ENCODE assay signal across 1 cellular context in the genomic region with DNA sequence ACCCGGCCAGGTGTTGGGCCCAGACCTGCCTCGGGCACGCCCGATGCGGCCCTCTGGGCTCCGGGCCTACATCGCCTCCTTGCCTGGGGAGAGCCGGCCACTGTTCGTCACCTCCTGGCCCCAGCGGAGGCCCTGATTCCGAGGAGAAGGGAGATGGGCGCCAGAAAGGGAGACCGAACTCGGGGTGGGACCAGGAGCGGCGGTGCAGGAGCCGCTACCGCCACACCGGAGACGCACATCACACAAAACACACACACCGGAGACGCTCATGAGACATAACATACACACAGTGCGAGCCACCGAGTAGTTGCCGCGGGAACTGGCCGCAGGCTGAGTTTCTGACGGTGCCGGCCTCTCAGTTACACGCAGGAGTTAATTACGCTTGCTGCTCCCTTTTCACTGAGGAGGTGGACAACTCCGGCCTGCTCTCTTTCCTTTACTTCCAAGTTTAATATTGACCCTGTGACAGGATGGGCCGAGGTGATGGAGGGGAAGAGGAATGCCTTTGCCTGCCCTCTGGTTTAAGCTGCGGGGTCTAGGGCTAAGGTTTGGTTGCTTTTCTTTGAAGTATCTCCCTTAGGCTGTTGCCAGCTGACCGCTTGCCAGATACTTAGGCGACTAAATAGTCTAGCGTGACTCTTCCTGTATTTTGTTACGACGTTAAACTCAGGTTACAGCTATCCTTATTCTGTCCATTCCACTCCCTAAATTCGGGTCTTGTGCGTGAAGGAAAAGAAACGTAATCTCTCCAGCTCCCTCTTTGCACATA.
TF ChIP-seq lines count a peak whose summit lies in the region.

No MANE protein-coding gene starts in this region.

TF ChIP-seq in HepG2, 621 proteins besides CTCF, POLR2A, EP300 and RAD21 (continued from another document and continues in another):
- TF ChIP-seq ZNF563 (CRISPR knock-in tag; IDR thresholded peaks at IDR 0.05): 0 out of 2 replicates have a peak, but pooled peaks have one; percentile 17
- TF ChIP-seq HDAC1 (CRISPR knock-in tag; IDR thresholded peaks at IDR 0.05): no peak; the same call in 1 of the 2 replicates
- no peak for TF ChIP-seq RXRA (CRISPR knock-in tag; IDR thresholded peaks at IDR 0.05)
- TF ChIP-seq, protein P1, sequence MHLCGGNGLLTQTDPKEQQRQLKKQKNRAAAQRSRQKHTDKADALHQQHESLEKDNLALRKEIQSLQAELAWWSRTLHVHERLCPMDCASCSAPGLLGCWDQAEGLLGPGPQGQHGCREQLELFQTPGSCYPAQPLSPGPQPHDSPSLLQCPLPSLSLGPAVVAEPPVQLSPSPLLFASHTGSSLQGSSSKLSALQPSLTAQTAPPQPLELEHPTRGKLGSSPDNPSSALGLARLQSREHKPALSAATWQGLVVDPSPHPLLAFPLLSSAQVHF (CRISPR knock-in tag; IDR thresholded peaks at IDR 0.05): peak; percentile 65; the same call in 1 of the 2 replicates
- TF ChIP-seq SIX1 (CRISPR knock-in tag; IDR thresholded peaks at IDR 0.05; ENCODE audit: borderline replicate concordance): no peak
- no peak for TF ChIP-seq ZNF33B (CRISPR knock-in tag; IDR thresholded peaks at IDR 0.05)
- no peak for TF ChIP-seq ZSCAN12 (CRISPR knock-in tag; IDR thresholded peaks at IDR 0.05)
- TF ChIP-seq HOXA7 (CRISPR knock-in tag; IDR thresholded peaks at IDR 0.05): no peak
- 0 out of 2 replicates have a peak, but pooled peaks have one; percentile 29 for TF ChIP-seq HNRNPL (IDR thresholded peaks at IDR 0.05; ENCODE audit: low read depth, low read length)
- peak; percentile 79; the same call in 1 of the 2 replicates for TF ChIP-seq PCBP1 (IDR thresholded peaks at IDR 0.05; ENCODE audit: borderline replicate concordance, low read depth, low read length)
- no peak for TF ChIP-seq KDM6A (CRISPR knock-in tag; IDR thresholded peaks at IDR 0.05; ENCODE audit: low read depth)
- no peak for TF ChIP-seq ZNF878 (CRISPR knock-in tag; IDR thresholded peaks at IDR 0.05)
- no peak for TF ChIP-seq ZNF577 (CRISPR knock-in tag; IDR thresholded peaks at IDR 0.05; ENCODE audit: borderline replicate concordance, low read depth)
- TF ChIP-seq ZKSCAN5 (CRISPR knock-in tag; IDR thresholded peaks at IDR 0.05): no peak
- TF ChIP-seq, protein P2, sequence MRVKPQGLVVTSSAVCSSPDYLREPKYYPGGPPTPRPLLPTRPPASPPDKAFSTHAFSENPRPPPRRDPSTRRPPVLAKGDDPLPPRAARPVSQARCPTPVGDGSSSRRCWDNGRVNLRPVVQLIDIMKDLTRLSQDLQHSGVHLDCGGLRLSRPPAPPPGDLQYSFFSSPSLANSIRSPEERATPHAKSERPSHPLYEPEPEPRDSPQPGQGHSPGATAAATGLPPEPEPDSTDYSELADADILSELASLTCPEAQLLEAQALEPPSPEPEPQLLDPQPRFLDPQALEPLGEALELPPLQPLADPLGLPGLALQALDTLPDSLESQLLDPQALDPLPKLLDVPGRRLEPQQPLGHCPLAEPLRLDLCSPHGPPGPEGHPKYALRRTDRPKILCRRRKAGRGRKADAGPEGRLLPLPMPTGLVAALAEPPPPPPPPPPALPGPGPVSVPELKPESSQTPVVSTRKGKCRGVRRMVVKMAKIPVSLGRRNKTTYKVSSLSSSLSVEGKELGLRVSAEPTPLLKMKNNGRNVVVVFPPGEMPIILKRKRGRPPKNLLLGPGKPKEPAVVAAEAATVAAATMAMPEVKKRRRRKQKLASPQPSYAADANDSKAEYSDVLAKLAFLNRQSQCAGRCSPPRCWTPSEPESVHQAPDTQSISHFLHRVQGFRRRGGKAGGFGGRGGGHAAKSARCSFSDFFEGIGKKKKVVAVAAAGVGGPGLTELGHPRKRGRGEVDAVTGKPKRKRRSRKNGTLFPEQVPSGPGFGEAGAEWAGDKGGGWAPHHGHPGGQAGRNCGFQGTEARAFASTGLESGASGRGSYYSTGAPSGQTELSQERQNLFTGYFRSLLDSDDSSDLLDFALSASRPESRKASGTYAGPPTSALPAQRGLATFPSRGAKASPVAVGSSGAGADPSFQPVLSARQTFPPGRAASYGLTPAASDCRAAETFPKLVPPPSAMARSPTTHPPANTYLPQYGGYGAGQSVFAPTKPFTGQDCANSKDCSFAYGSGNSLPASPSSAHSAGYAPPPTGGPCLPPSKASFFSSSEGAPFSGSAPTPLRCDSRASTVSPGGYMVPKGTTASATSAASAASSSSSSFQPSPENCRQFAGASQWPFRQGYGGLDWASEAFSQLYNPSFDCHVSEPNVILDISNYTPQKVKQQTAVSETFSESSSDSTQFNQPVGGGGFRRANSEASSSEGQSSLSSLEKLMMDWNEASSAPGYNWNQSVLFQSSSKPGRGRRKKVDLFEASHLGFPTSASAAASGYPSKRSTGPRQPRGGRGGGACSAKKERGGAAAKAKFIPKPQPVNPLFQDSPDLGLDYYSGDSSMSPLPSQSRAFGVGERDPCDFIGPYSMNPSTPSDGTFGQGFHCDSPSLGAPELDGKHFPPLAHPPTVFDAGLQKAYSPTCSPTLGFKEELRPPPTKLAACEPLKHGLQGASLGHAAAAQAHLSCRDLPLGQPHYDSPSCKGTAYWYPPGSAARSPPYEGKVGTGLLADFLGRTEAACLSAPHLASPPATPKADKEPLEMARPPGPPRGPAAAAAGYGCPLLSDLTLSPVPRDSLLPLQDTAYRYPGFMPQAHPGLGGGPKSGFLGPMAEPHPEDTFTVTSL (CRISPR knock-in tag; IDR thresholded peaks at IDR 0.05; ENCODE audit: borderline replicate concordance): no peak
- TF ChIP-seq MAF1 (CRISPR knock-in tag; IDR thresholded peaks at IDR 0.05; ENCODE audit: borderline replicate concordance): no peak; the same call in 1 of the 2 replicates
- peak; percentile 32; the same call in 1 of the 2 replicates for TF ChIP-seq ZNF776 (CRISPR knock-in tag; IDR thresholded peaks at IDR 0.05)
- no peak for TF ChIP-seq NFRKB (IDR thresholded peaks at IDR 0.05)
- TF ChIP-seq, protein P3, sequence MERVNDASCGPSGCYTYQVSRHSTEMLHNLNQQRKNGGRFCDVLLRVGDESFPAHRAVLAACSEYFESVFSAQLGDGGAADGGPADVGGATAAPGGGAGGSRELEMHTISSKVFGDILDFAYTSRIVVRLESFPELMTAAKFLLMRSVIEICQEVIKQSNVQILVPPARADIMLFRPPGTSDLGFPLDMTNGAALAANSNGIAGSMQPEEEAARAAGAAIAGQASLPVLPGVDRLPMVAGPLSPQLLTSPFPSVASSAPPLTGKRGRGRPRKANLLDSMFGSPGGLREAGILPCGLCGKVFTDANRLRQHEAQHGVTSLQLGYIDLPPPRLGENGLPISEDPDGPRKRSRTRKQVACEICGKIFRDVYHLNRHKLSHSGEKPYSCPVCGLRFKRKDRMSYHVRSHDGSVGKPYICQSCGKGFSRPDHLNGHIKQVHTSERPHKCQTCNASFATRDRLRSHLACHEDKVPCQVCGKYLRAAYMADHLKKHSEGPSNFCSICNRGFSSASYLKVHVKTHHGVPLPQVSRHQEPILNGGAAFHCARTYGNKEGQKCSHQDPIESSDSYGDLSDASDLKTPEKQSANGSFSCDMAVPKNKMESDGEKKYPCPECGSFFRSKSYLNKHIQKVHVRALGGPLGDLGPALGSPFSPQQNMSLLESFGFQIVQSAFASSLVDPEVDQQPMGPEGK (CRISPR knock-in tag; IDR thresholded peaks at IDR 0.05): 0 out of 2 replicates have a peak, but pooled peaks have one; percentile 3
- TF ChIP-seq ZNF616 (CRISPR knock-in tag; IDR thresholded peaks at IDR 0.05; ENCODE audit: low read depth): no peak
- TF ChIP-seq ATM (IDR thresholded peaks at IDR 0.05; ENCODE audit: borderline replicate concordance): no peak
- TF ChIP-seq ZNF354B (CRISPR knock-in tag; IDR thresholded peaks at IDR 0.05): no peak
- TF ChIP-seq MYNN (CRISPR knock-in tag; IDR thresholded peaks at IDR 0.05; ENCODE audit: low read depth): no peak
- no peak for TF ChIP-seq ZNF143 (CRISPR knock-in tag; IDR thresholded peaks at IDR 0.05)
- TF ChIP-seq, protein P4, sequence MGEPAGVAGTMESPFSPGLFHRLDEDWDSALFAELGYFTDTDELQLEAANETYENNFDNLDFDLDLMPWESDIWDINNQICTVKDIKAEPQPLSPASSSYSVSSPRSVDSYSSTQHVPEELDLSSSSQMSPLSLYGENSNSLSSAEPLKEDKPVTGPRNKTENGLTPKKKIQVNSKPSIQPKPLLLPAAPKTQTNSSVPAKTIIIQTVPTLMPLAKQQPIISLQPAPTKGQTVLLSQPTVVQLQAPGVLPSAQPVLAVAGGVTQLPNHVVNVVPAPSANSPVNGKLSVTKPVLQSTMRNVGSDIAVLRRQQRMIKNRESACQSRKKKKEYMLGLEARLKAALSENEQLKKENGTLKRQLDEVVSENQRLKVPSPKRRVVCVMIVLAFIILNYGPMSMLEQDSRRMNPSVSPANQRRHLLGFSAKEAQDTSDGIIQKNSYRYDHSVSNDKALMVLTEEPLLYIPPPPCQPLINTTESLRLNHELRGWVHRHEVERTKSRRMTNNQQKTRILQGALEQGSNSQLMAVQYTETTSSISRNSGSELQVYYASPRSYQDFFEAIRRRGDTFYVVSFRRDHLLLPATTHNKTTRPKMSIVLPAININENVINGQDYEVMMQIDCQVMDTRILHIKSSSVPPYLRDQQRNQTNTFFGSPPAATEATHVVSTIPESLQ (CRISPR knock-in tag; conservative IDR thresholded peaks at IDR 0.05): no peak
- TF ChIP-seq, protein P5, sequence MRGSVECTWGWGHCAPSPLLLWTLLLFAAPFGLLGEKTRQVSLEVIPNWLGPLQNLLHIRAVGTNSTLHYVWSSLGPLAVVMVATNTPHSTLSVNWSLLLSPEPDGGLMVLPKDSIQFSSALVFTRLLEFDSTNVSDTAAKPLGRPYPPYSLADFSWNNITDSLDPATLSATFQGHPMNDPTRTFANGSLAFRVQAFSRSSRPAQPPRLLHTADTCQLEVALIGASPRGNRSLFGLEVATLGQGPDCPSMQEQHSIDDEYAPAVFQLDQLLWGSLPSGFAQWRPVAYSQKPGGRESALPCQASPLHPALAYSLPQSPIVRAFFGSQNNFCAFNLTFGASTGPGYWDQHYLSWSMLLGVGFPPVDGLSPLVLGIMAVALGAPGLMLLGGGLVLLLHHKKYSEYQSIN (CRISPR knock-in tag; IDR thresholded peaks at IDR 0.05; ENCODE audit: borderline replicate concordance): no peak
- TF ChIP-seq KAT2B (IDR thresholded peaks at IDR 0.05; ENCODE audit: borderline replicate concordance, low read depth, low read length): no peak
- TF ChIP-seq ZNF557 (CRISPR knock-in tag; IDR thresholded peaks at IDR 0.05): no peak
- no peak for TF ChIP-seq SOX13 (IDR thresholded peaks at IDR 0.05)
- TF ChIP-seq SOX13 (CRISPR knock-in tag; conservative IDR thresholded peaks at IDR 0.05 in 1 of 2, IDR thresholded peaks at IDR 0.05 in 1 of 2): no peak
- TF ChIP-seq, protein P6, sequence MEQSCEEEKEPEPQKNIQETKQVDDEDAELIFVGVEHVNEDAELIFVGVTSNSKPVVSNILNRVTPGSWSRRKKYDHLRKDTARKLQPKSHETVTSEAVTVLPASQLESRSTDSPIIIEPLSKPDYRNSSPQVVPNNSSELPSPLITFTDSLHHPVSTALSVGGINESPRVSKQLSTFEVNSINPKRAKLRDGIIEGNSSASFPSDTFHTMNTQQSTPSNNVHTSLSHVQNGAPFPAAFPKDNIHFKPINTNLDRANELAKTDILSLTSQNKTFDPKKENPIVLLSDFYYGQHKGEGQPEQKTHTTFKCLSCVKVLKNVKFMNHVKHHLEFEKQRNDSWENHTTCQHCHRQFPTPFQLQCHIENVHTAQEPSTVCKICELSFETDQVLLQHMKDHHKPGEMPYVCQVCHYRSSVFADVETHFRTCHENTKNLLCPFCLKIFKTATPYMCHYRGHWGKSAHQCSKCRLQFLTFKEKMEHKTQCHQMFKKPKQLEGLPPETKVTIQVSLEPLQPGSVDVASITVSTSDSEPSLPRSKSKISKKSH (CRISPR knock-in tag; IDR thresholded peaks at IDR 0.05; ENCODE audit: borderline replicate concordance): peak; percentile 74; the same call in 1 of the 2 replicates
- TF ChIP-seq ZNF30 (CRISPR knock-in tag; IDR thresholded peaks at IDR 0.05): 0 out of 2 replicates have a peak, but pooled peaks have one; percentile 60
- no peak for TF ChIP-seq REL (CRISPR knock-in tag; conservative IDR thresholded peaks at IDR 0.05)
- TF ChIP-seq, protein P7, sequence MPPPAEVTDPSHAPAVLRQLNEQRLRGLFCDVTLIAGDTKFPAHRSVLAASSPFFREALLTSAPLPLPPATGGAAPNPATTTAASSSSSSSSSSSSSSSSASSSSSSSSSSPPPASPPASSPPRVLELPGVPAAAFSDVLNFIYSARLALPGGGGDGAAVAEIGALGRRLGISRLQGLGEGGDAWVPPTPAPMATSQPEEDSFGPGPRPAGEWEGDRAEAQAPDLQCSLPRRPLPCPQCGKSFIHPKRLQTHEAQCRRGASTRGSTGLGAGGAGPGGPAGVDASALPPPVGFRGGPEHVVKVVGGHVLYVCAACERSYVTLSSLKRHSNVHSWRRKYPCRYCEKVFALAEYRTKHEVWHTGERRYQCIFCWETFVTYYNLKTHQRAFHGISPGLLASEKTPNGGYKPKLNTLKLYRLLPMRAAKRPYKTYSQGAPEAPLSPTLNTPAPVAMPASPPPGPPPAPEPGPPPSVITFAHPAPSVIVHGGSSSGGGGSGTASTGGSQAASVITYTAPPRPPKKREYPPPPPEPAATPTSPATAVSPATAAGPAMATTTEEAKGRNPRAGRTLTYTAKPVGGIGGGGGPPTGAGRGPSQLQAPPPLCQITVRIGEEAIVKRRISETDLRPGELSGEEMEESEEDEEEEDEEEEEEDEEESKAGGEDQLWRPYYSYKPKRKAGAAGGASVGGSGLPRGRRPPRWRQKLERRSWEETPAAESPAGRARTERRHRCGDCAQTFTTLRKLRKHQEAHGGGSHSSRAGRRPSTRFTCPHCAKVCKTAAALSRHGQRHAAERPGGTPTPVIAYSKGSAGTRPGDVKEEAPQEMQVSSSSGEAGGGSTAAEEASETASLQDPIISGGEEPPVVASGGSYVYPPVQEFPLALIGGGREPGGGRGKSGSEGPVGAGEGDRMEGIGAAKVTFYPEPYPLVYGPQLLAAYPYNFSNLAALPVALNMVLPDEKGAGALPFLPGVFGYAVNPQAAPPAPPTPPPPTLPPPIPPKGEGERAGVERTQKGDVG (CRISPR knock-in tag; IDR thresholded peaks at IDR 0.05; ENCODE audit: borderline replicate concordance): no peak
